In the genomic region with DNA sequence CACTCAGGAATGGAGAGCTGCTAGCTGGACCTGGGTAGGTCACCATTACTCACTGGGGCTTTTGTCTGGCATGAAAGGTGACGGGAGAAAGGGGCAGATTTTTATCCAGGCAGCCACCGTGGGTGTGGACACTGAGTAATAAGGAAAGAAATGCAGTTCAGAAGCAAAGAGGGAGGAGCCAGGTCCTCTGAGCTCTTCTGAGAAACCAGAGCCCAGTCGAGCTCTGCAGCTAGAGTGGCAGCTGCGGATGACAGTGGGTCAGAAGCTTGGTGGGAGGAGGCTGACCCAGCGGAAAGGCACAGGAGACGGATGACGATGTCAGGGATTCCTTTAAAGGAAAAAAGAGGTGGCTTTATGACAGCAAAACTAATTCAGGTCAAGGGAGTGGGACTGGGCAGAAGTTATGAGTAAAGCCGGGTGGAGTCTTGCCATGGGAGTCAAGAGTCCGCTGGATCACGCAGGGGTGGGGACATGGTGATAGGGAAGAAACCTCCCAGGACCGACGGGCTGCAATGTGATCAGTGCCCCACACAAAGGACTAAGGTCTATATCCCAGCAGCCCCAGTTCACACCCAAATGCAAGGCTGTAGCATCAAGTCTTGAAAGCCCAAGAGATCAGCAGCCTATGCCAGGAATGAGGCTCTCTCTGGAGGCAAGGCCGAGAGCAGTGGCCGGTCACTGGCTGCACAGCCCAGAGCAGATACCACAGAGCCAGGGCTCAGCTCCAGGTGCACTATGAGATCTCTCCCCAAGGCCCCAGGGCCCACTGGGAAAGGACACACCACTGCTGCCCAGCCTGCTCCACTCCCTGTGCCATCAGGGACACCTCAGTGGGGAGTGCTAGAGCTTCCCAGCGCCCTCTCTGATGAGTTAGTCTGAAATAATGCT, we compare ENCODE assay signal across 9 cellular contexts. TPM values are rescaled to one million over a fixed set of nuclear protein-coding genes. Genes with fewer than 3 reads are reported as not detected.
DNase-seq lines count a peak whose midpoint lies in the region; ATAC-seq and TF ChIP-seq lines count a peak whose summit lies in the region.
"Had no signal": no experiment of that assay in that cellular context is flagged by ENCODE, and none has a peak within 500 bp of the region (broad histone marks: within the 10 kb centered on the region; RNA-seq: fewer than 3 reads in every experiment).

No MANE protein-coding gene starts in this region.

- no peaks in the 10 kb centered on the region for H3K27me3 Mint-ChIP-seq in mesothelial cell of epicardium (ENCODE audit: low read depth)

- H3K36me3 Mint-ChIP-seq in activated naive CD4-positive, alpha-beta T cell treated with anti-CD3 and anti-CD28 coated beads, Interleukin-2, amount 50 U/mL, for 72 hours, result no peaks in the 10 kb centered on the region
- peaks cover 6% of the 10 kb centered on the region for H3K36me3 Mint-ChIP-seq in mesothelial cell of epicardium

- H3K36me3 ChIP-seq in vagina, result no peaks in the 10 kb centered on the region

- H3K27ac Mint-ChIP-seq in activated naive CD4-positive, alpha-beta T cell treated with anti-CD3 and anti-CD28 coated beads, Interleukin-2, amount 50 U/mL, for 72 hours, result peak overlapping the region; percentile 67 to 88
- H3K27ac Mint-ChIP-seq in mesothelial cell of epicardium, result peak overlapping the region; percentile 68

- H3K9me3 Mint-ChIP-seq in activated naive CD4-positive, alpha-beta T cell treated with anti-CD3 and anti-CD28 coated beads, Interleukin-2, amount 50 U/mL, for 72 hours, result no peaks in the 10 kb centered on the region
- H3K9me3 Mint-ChIP-seq in mesothelial cell of epicardium, result no peaks in the 10 kb centered on the region

- H3K4me1 ChIP-seq in vagina, result peaks cover 57% of the 10 kb centered on the region

- no peaks in the 10 kb centered on the region for H3K27me3 ChIP-seq in vagina

- no peak for DNase-seq in activated naive CD4-positive, alpha-beta T cell treated with anti-CD3 and anti-CD28 coated beads, Interleukin-2, amount 50 U/mL, for 72 hours (ENCODE audit: low spot score in 2 of 2)
- DNase-seq in activated naive CD4-positive, alpha-beta T cell treated with Interleukin-2 at 50 U/mL for 16 hours, result no peak
- DNase-seq in choroid plexus epithelial cell (ENCODE audit: low read depth), result peak; percentile 91
- DNase-seq in mesothelial cell of epicardium (ENCODE audit: low spot score in 2 of 2, unreplicated experiment in 2 of 2), result no peak
- peak in 1 of 2 donors; percentile 94 for DNase-seq in vagina (ENCODE audit: extremely low spot score in 2 of 2)
- no peak for DNase-seq in stimulated activated CD4-positive, alpha-beta T cell treated with anti-CD3 and anti-CD28 coated beads, Interleukin-4, amount 100 ng/mL, for 4 hours
- DNase-seq in RKO (ENCODE audit: low spot score), result no peak
- no peak for DNase-seq in activated CD4-positive, CD25-positive, alpha-beta regulatory T cell treated with anti-CD3 and anti-CD28 coated beads, Interleukin-2, amount 50 U/mL, for 72 hours

- H3K27ac ChIP-seq in vagina, result peak overlapping the region; percentile 99
- H3K27ac ChIP-seq: SK-N-MC had no signal

- ATAC-seq in activated naive CD4-positive, alpha-beta T cell treated with anti-CD3 and anti-CD28 coated beads, Interleukin-2, amount 50 U/mL, for 72 hours, result peak; percentile 35 to 54

- no peaks in the 10 kb centered on the region for H3K9me3 ChIP-seq in vagina

- intact Hi-C loops in vagina (cut with DNase I), result no loop called here

- H3K4me3 ChIP-seq in choroid plexus epithelial cell (ENCODE audit: low read depth, low read length) (no peak overlapping the region), vagina (peak overlapping the region in 1 of 2 donors; percentile 0)
- H3K4me3 ChIP-seq: SK-N-MC had no signal

- no peak overlapping the region for H3K4me3 Mint-ChIP-seq in mesothelial cell of epicardium

- no peak for TF ChIP-seq CTCF in choroid plexus epithelial cell (conservative IDR thresholded peaks at IDR 0.05; ENCODE audit: low read depth, low read length)
- TF ChIP-seq CTCF in mesothelial cell of epicardium (IDR thresholded peaks at IDR 0.05; ENCODE audit: unreplicated experiment), result no peak
- TF ChIP-seq CTCF in vagina (IDR thresholded peaks at IDR 0.05), result no peak

- peaks cover 13% of the 10 kb centered on the region for H3K4me1 Mint-ChIP-seq in mesothelial cell of epicardium

- TF ChIP-seq POLR2A in vagina (IDR thresholded peaks at IDR 0.05), result peak in 1 of 2 donors; percentile 37

RNA-seq across cellular contexts. Expression of a gene that starts 6.3 kb away (rescaled TPM):
- total RNA-seq in activated naive CD4-positive, alpha-beta T cell treated with anti-CD3 and anti-CD28 coated beads, Interleukin-2, amount 50 U/mL, for 72 hours, result 10 to 100 TPM; 23.4 to 31.9 TPM
- total RNA-seq in mesothelial cell of epicardium (47.5 to 49.1 TPM (median 48.3 TPM) in 3 replicates), vagina (28.5 TPM)
